ENCODE assay signal across 14 cellular contexts in genomic region chr1:36251794-36252481, GRCh38. TPM values are rescaled to one million over a fixed set of nuclear protein-coding genes. Genes with fewer than 3 reads are reported as not detected.
DNase-seq lines count a peak whose midpoint lies in the region; ATAC-seq and TF ChIP-seq lines count a peak whose summit lies in the region.
"Had no signal": no experiment of that assay in that cellular context is flagged by ENCODE, and none has a peak within 500 bp of the region (broad histone marks: within the 10 kb centered on the region; RNA-seq: fewer than 3 reads in every experiment).

No MANE protein-coding gene starts in this region.

- no peaks in the 10 kb centered on the region for H4K20me1 ChIP-seq in OCI-LY1 (ENCODE audit: insufficient read depth, low read length)
- peaks cover 11% of the 10 kb centered on the region for H4K20me1 ChIP-seq in fibroblast of lung (ENCODE audit: control insufficient read depth, extremely low read depth, insufficient read depth, low read length)

- H3K9ac ChIP-seq in OCI-LY1 (ENCODE audit: low read length) = no peak overlapping the region
- H3K9ac ChIP-seq in fibroblast of lung (ENCODE audit: insufficient read depth, low read length) = no peak overlapping the region
- no peak overlapping the region for H3K9ac ChIP-seq in skeletal muscle satellite cell (ENCODE audit: low read depth, low read length)

- H3K4me2 ChIP-seq in OCI-LY1 (ENCODE audit: low read length) = no peak overlapping the region; the same call in 1 of the 2 replicates
- peak overlapping the region; percentile 40 for H3K4me2 ChIP-seq in fibroblast of lung (ENCODE audit: extremely low read depth, insufficient read depth, low read length)
- H3K4me2 ChIP-seq in skeletal muscle satellite cell (ENCODE audit: low read length) = peak overlapping the region; percentile 52

- H2AFZ ChIP-seq in OCI-LY1 (ENCODE audit: low read length) (no peak overlapping the region), fibroblast of lung (ENCODE audit: low read length) (no peak overlapping the region)

- no peak overlapping the region for H3K4me3 Mint-ChIP-seq in CD4-positive, alpha-beta memory T cell

- no peaks in the 10 kb centered on the region for H3K9me2 ChIP-seq in OCI-LY1 (ENCODE audit: low read depth, low read length)

- ATAC-seq in GM19452 (IDR thresholded peaks at IDR 0.05; ENCODE audit: unreplicated experiment) = no peak
- ATAC-seq: T-cell had no signal

- H3K9me3 ChIP-seq in CD4-positive, alpha-beta memory T cell (ENCODE audit: control insufficient read depth in 1 of 2, low read length in 2 of 2) = no peaks in the 10 kb centered on the region
- H3K9me3 ChIP-seq in OCI-LY1 (ENCODE audit: low read length) (no peaks in the 10 kb centered on the region), fibroblast of lung (ENCODE audit: control insufficient read depth, insufficient read depth, low read depth, low read length) (no peaks in the 10 kb centered on the region), skeletal muscle satellite cell (replicated peaks; ENCODE audit: low read length) (no peaks in the 10 kb centered on the region)

- H3F3A ChIP-seq in OCI-LY1 (ENCODE audit: insufficient read depth, low read length) = 0 out of 2 replicates have a peak, but pooled peaks cover 7% of the 10 kb centered on the region

- H3K9me3 Mint-ChIP-seq in CD4-positive, alpha-beta memory T cell = peaks cover 0 to 4% (median 0%) of the 10 kb centered on the region in 8 donors
- H3K9me3 Mint-ChIP-seq: T-cell had no signal

- CTCF ChIA-PET in CD4-positive, alpha-beta memory T cell (lab: Charles Lee; ENCODE audit: partially characterized antibody) = no interaction called here

- H3K4me1 ChIP-seq in CD4-positive, alpha-beta memory T cell (ENCODE audit: insufficient read depth, low read length) = peaks cover 66% of the 10 kb centered on the region
- peaks cover 58% of the 10 kb centered on the region for H3K4me1 ChIP-seq in OCI-LY1 (ENCODE audit: insufficient read depth, low read length, severe bottlenecking)
- peaks cover 14% of the 10 kb centered on the region for H3K4me1 ChIP-seq in fibroblast of lung (ENCODE audit: control insufficient read depth, extremely low read depth, insufficient read depth, low read length)
- H3K4me1 ChIP-seq in skeletal muscle satellite cell (ENCODE audit: control insufficient read depth, insufficient read depth, low read length) = peaks cover 64% of the 10 kb centered on the region

- H3K4me1 Mint-ChIP-seq in CD4-positive, alpha-beta memory T cell = peaks cover 37 to 72% (median 57%) of the 10 kb centered on the region in 4 donors

- no peaks in the 10 kb centered on the region for H3K27me3 Mint-ChIP-seq in CD4-positive, alpha-beta memory T cell
- H3K27me3 Mint-ChIP-seq: T-cell had no signal

- H3K4me3 ChIP-seq in CD4-positive, alpha-beta memory T cell (ENCODE audit: low read length in 2 of 2) = no peak overlapping the region
- H3K4me3 ChIP-seq in OCI-LY1 (ENCODE audit: low read depth, low read length, poor library complexity, severe bottlenecking) (no peak overlapping the region), fibroblast of lung (replicated peaks in 1 of 4; ENCODE audit: control extremely low read depth in 1 of 4, insufficient read depth in 1 of 4, low read depth in 3 of 4, low read length in 4 of 4) (no peak overlapping the region), skeletal muscle satellite cell (ENCODE audit: low read length) (peak overlapping the region; percentile 32)

- peaks cover 7% of the 10 kb centered on the region for H3K36me3 ChIP-seq in CD4-positive, alpha-beta memory T cell (ENCODE audit: insufficient read depth, low read length)
- H3K36me3 ChIP-seq in OCI-LY1 (ENCODE audit: insufficient read depth, low read length) = peaks cover 30% of the 10 kb centered on the region
- H3K36me3 ChIP-seq in fibroblast of lung (ENCODE audit: control insufficient read depth, insufficient read depth, low read length) = peaks cover 3% of the 10 kb centered on the region
- H3K36me3 ChIP-seq in skeletal muscle satellite cell (ENCODE audit: insufficient read depth, low read length) = peaks cover 10% of the 10 kb centered on the region

- H3K27me3 ChIP-seq in CD4-positive, alpha-beta memory T cell (ENCODE audit: insufficient read depth, low read length) = no peaks in the 10 kb centered on the region
- H3K27me3 ChIP-seq in OCI-LY1 (ENCODE audit: insufficient read depth, low read length) (no peaks in the 10 kb centered on the region), fibroblast of lung (ENCODE audit: control insufficient read depth, insufficient read depth, low read length) (no peaks in the 10 kb centered on the region), skeletal muscle satellite cell (ENCODE audit: control insufficient read depth, insufficient read depth, low read length) (no peaks in the 10 kb centered on the region)

- peaks cover 0 to 20% of the 10 kb centered on the region in 2 donors for H3K36me3 Mint-ChIP-seq in CD4-positive, alpha-beta memory T cell

- H3K79me2 ChIP-seq in OCI-LY1 (ENCODE audit: insufficient read depth, low read length) (peaks cover 83% of the 10 kb centered on the region), fibroblast of lung (ENCODE audit: control insufficient read depth, insufficient read depth, low read length) (peaks cover 94% of the 10 kb centered on the region)

- POLR2A ChIA-PET in CD4-positive, alpha-beta memory T cell (lab: Charles Lee; ENCODE audit: partially characterized antibody) = no interaction called here

- H3K27ac Mint-ChIP-seq in CD4-positive, alpha-beta memory T cell = peak overlapping the region in 5 of 7 donors; percentile 19 to 65 (median 42)
- H3K27ac Mint-ChIP-seq: T-cell had no signal

- no peak overlapping the region for H3K27ac ChIP-seq in CD4-positive, alpha-beta memory T cell (ENCODE audit: low read depth, low read length)
- H3K27ac ChIP-seq in OCI-LY1 (ENCODE audit: low read depth, low read length, poor library complexity, severe bottlenecking) = peak overlapping the region; percentile 49
- H3K27ac ChIP-seq in fibroblast of lung (ENCODE audit: insufficient read depth, low read length) = peak overlapping the region; percentile 54

- no peak for TF ChIP-seq CTCF in OCI-LY1 (IDR thresholded peaks at IDR 0.05; ENCODE audit: low read length)
- no peak for TF ChIP-seq CTCF in fibroblast of lung (conservative IDR thresholded peaks at IDR 0.05 in 1 of 2, IDR thresholded peaks at IDR 0.05 in 1 of 2; ENCODE audit: low read depth in 1 of 2, low read length in 2 of 2)

- intact Hi-C loops in CD4-positive, alpha-beta memory T cell (cut with micrococcal nuclease) = no loop called here

- no peak for DNase-seq in CD4-positive, alpha-beta memory T cell
- DNase-seq in fibroblast of lung (ENCODE audit: low read depth in 2 of 2) = peak in 1 of 2 donors; percentile 45
- DNase-seq in NCI-H82 treated with DMSO at 0.1 percent for 48 hours (lab: John Stamatoyannopoulos, UW; ENCODE audit: unreplicated experiment) = no peak
- no peak for DNase-seq in effector CD4-positive, alpha-beta T cell
- DNase-seq: activated CD4-positive, CD25-positive, alpha-beta regulatory T cell treated with anti-CD3 and anti-CD28 coated beads, Interleukin-2, amount 50 U/mL, for 72 hours; GOT3; NCI-H1436 treated with DMSO at 0.1 percent for 48 hours; NCI-H446 treated with DMSO at 0.1 percent for 48 hours; posterior cingulate gyrus; stimulated activated CD4-positive, alpha-beta T cell treated with anti-CD3 and anti-CD28 coated beads, Interleukin-2, amount 100 ng/mL, for 24 hours; T-cell had no signal

RNA-seq across cellular contexts. Expression of gene THRAP3, which starts 27.7 kb away (rescaled TPM):
- total RNA-seq in CD4-positive, alpha-beta memory T cell = 100 to 1,000 TPM; 127 to 130 TPM
- polyA plus RNA-seq in CD4-positive, alpha-beta memory T cell = 10 to 100 TPM; 58.5 to 98.6 TPM
- total RNA-seq in fibroblast of lung = 67.5 and 92.5 TPM in 2 replicates
- 96.4 and 97.5 TPM in 2 replicates for polyA plus RNA-seq in fibroblast of lung
- polyA plus RNA-seq in fibroblast of lung (2012) = 69.5 and 80.1 TPM in 2 replicates
- 46.3 and 51.7 TPM in 2 replicates for polyA minus RNA-seq in fibroblast of lung (ENCODE audit: low replicate concordance)
- total RNA-seq in skeletal muscle satellite cell (2012; rRNA removed) = 89.2 and 104 TPM in 2 replicates

RNA-seq across cellular contexts. Expression of gene SH3D21, which starts 54.2 kb away (rescaled TPM):
- 1 to 10 TPM; 3.2 to 3.3 TPM for total RNA-seq in CD4-positive, alpha-beta memory T cell
- not detected for polyA plus RNA-seq in CD4-positive, alpha-beta memory T cell
- 2.8 and 3.3 TPM in 2 replicates for total RNA-seq in fibroblast of lung
- polyA plus RNA-seq in fibroblast of lung = 1.1 and 1.9 TPM in 2 replicates
- 2.0 and 3.7 TPM in 2 replicates for polyA plus RNA-seq in fibroblast of lung (2012)
- polyA minus RNA-seq in fibroblast of lung (ENCODE audit: low replicate concordance) = 1.3 and 1.7 TPM in 2 replicates
- total RNA-seq in skeletal muscle satellite cell (2012; rRNA removed) = 3.5 and 13.8 TPM in 2 replicates
